In the genomic region with DNA sequence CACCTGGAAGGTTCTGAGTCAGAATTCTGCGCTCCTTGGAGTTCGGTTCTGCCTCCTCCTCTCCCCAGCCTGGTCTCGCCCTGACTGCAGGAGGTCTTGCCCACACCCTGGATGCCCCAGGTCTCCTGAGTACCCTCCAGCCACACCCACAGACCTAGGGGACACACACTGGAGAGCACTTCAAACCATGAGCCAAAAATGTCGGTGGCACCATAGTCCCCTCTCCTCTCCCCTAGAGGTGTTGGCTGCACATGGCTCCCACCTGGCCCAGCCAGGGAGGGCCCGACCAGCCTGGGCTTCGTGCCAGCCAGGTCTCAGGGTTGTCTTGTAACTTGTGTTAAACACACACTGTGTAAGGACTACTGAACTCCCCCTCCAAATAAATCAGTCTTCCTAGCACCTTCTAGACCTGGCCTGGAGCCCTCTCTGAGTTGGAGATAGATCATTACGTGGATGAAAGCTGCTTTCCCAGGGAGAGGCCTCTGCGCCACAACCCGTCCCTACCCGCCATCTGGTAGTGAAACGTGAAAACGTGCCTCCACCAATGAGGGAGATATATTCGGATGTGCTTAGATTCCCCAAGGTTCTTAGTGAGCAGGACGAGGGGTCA, we compare ENCODE assay signal across 17 cellular contexts. TPM values are rescaled to one million over a fixed set of nuclear protein-coding genes. Genes with fewer than 3 reads are reported as not detected.
DNase-seq lines count a peak whose midpoint lies in the region; ATAC-seq and TF ChIP-seq lines count a peak whose summit lies in the region.
"Had no signal": no experiment of that assay in that cellular context is flagged by ENCODE, and none has a peak within 500 bp of the region (broad histone marks: within the 10 kb centered on the region; RNA-seq: fewer than 3 reads in every experiment).

No MANE protein-coding gene starts in this region.

- H3K27ac ChIP-seq in right atrium auricular region = no peak overlapping the region
- H3K27ac ChIP-seq in VCaP = peak overlapping the region; percentile 55
- H3K27ac ChIP-seq in upper lobe of right lung = no peak overlapping the region

- ATAC-seq in left ventricle myocardium superior (no peak), upper lobe of right lung (peak; percentile 40)
- ATAC-seq: GM12878 had no signal

- no peaks in the 10 kb centered on the region for H3K9me3 ChIP-seq in right atrium auricular region
- no peaks in the 10 kb centered on the region for H3K9me3 ChIP-seq in upper lobe of right lung
- H3K9me3 ChIP-seq: Caco-2 had no signal

- H3K36me3 ChIP-seq in right atrium auricular region (no peaks in the 10 kb centered on the region), upper lobe of right lung (peaks cover 20% of the 10 kb centered on the region)

- H3K4me3 ChIP-seq in right atrium auricular region (no peak overlapping the region), upper lobe of right lung (no peak overlapping the region)
- H3K4me3 ChIP-seq: GM12878, K562 had no signal

- DNase-seq in right atrium auricular region (ENCODE audit: low spot score) = peak; percentile 56
- no peak for DNase-seq in left ventricle myocardium superior
- peak; percentile 64 for DNase-seq in mesenteric fat pad (ENCODE audit: low spot score)
- no peak for DNase-seq in upper lobe of right lung
- DNase-seq in inferior parietal cortex (ENCODE audit: extremely low spot score) = no peak
- no peak for DNase-seq in dedifferentiated amniotic fluid mesenchymal stem cell (ENCODE audit: extremely low spot score)
- no peak for DNase-seq in SHP77 treated with DMSO at 0.1 percent for 48 hours (lab: John Stamatoyannopoulos, UW)
- DNase-seq: AML-193, Caco-2, HCEC 1CT, NCI-H1694, NCI-H2107, NCI-H446, SHP77 had no signal

- TF ChIP-seq CTCF in right atrium auricular region (IDR thresholded peaks at IDR 0.05) = no peak
- TF ChIP-seq CTCF in VCaP (conservative IDR thresholded peaks at IDR 0.05) = no peak
- TF ChIP-seq CTCF in upper lobe of right lung (IDR thresholded peaks at IDR 0.05) = no peak

- H3K4me1 ChIP-seq in right atrium auricular region (peaks cover 0 to 12% of the 10 kb centered on the region in 2 donors), upper lobe of right lung (no peaks in the 10 kb centered on the region)
- H3K4me1 ChIP-seq: Caco-2 had no signal

- intact Hi-C loops in left ventricle myocardium superior (cut with micrococcal nuclease) = no loop called here
- intact Hi-C loops in upper lobe of right lung (cut with DNase I) = no loop called here

- H3K27me3 ChIP-seq in right atrium auricular region (no peaks in the 10 kb centered on the region), upper lobe of right lung (no peaks in the 10 kb centered on the region)

RNA-seq across cellular contexts. Expression of a gene that starts 49.9 kb away (rescaled TPM):
- total RNA-seq in right atrium auricular region (100 to 1,000 TPM; 122 to 169 TPM), left ventricle myocardium superior (135 TPM), mesenteric fat pad (729 TPM), upper lobe of right lung (146 TPM)

Comparison
In these comparisons a context has a peak if more than half of its experiments do, and no peak if none do; other contexts are left out.
1. DNase-seq: peak in right atrium auricular region (single experiment) and mesenteric fat pad (single experiment); none in left ventricle myocardium superior (single experiment), upper lobe of right lung (single experiment), inferior parietal cortex (single experiment), dedifferentiated amniotic fluid mesenchymal stem cell (single experiment) and SHP77 treated with DMSO at 0.1 percent for 48 hours (single experiment).